Comparison of ENCODE assay signal across 8 cellular contexts in the genomic region with DNA sequence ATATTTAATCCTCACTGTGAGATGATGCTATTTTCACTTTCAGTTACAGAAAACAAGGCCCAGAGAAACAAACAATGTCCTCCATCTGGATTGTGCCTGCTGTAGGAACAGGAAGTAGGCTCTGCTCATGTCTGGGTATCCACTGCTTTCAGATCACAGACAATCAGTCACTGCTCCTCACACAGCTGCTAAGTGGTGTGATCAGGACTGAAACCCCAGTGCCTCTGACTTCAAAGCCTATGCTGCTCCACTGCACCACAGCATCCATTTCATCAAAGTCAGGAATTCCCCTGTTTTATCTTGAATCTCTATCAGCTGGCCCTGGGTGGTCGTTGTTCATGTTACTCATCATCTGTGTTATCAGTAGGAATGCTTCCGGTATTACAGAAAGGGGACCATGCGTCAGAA.
DNase-seq lines count a peak whose midpoint lies in the region; ATAC-seq and TF ChIP-seq lines count a peak whose summit lies in the region.

No MANE protein-coding gene starts in this region.

- no peaks in the 10 kb centered on the region for H3F3A ChIP-seq in PC-9 (ENCODE audit: insufficient read depth, low read depth)

- H3K79me2 ChIP-seq in PC-9 (ENCODE audit: low read depth) = no peaks in the 10 kb centered on the region

- peak in 1 of 2 experiments; percentile 50 for DNase-seq in PC-9
- DNase-seq in hepatic stellate cell (ENCODE audit: low spot score) = peak; percentile 12
- no peak for DNase-seq in NCI-H2171 treated with DMSO at 0.1 percent for 48 hours (lab: John Stamatoyannopoulos, UW)
- DNase-seq in ureter (ENCODE audit: low spot score) = no peak
- no peak for DNase-seq in amniotic stem cell (lab: John Stamatoyannopoulos, UW)
- DNase-seq in DMS153 (lab: John Stamatoyannopoulos, UW) = no peak

- H4K20me1 ChIP-seq in PC-9 (ENCODE audit: insufficient read depth) = no peaks in the 10 kb centered on the region

- peak; percentile 99 for ATAC-seq in GM18502 (IDR thresholded peaks at IDR 0.05; ENCODE audit: poor library complexity, unreplicated experiment)
- peak; percentile 88 for ATAC-seq in HG02678 (IDR thresholded peaks at IDR 0.05; ENCODE audit: unreplicated experiment)

- H3K4me3 ChIP-seq in PC-9 = no peak overlapping the region

- H3K4me1 ChIP-seq in PC-9 (replicated peaks; ENCODE audit: insufficient read depth) = peaks cover 9% of the 10 kb centered on the region; the same call in 1 of the 2 replicates

- H2AFZ ChIP-seq in PC-9 = no peak overlapping the region

- H3K27me3 ChIP-seq in PC-9 (ENCODE audit: insufficient read depth, low read depth) = no peaks in the 10 kb centered on the region

- no peaks in the 10 kb centered on the region for H3K9me2 ChIP-seq in PC-9 (ENCODE audit: insufficient read depth)

- no peak overlapping the region for H3K27ac ChIP-seq in PC-9

- CTCF ChIA-PET in PC-9 (lab: Charles Lee) = no interaction called here

- no peak for TF ChIP-seq CTCF in PC-9 (conservative IDR thresholded peaks at IDR 0.05)

- no peaks in the 10 kb centered on the region for H3K36me3 ChIP-seq in PC-9 (ENCODE audit: low read depth)

- intact Hi-C loops in PC-9 (cut with micrococcal nuclease; ENCODE audit: unreplicated experiment) = no loop called here

- peaks cover 10% of the 10 kb centered on the region; the same call in 1 of the 2 replicates for H3K9me3 ChIP-seq in PC-9 (ENCODE audit: insufficient read depth, low read depth)

- POLR2A ChIA-PET in PC-9 (lab: Charles Lee; ENCODE audit: unreplicated experiment) = no interaction called here

- H3K4me2 ChIP-seq in PC-9 = peak overlapping the region; percentile 11; the same call in 1 of the 2 replicates

- BruUV-seq in PC-9 (replicated peaks; lab: Mats Ljungman, UMichigan) = no TSS peak
